ENCODE assay signal across 3 cellular contexts in genomic region chr7:112337177-112337576, GRCh38.
A peak's percentile ranks its signal among the peaks of the same experiment; 100 is the strongest.
TF ChIP-seq lines count a peak whose summit lies in the region.

No MANE protein-coding gene starts in this region.

TF ChIP-seq in GM23338, 12 proteins besides CTCF, POLR2A, EP300 and RAD21 (continues in another document):
- no peak for TF ChIP-seq NANOG (IDR thresholded peaks at IDR 0.05; ENCODE audit: borderline replicate concordance)
- TF ChIP-seq POLR2AphosphoS5 (IDR thresholded peaks at IDR 0.05; ENCODE audit: low read depth), result no peak
- TF ChIP-seq STAT1 (IDR thresholded peaks at IDR 0.05; ENCODE audit: unreplicated experiment), result no peak
- no peak for TF ChIP-seq CREB1 (CRISPR knock-in tag; IDR thresholded peaks at IDR 0.05; ENCODE audit: low read depth)
- TF ChIP-seq JUNB (IDR thresholded peaks at IDR 0.05; ENCODE audit: unreplicated experiment), result no peak
- no peak for TF ChIP-seq ZNF462 (CRISPR knock-in tag; IDR thresholded peaks at IDR 0.05)
- no peak for TF ChIP-seq ZNF114 (CRISPR knock-in tag; IDR thresholded peaks at IDR 0.05)
- no peak for TF ChIP-seq ZNF331 (CRISPR knock-in tag; IDR thresholded peaks at IDR 0.05; ENCODE audit: low read depth)

TF ChIP-seq in WTC11, 78 proteins besides CTCF, POLR2A, EP300 and RAD21:
- no peak for TF ChIP-seq ELF4 (CRISPR knock-in tag; IDR thresholded peaks at IDR 0.05; ENCODE audit: low read depth)
- no peak for TF ChIP-seq JAZF1 (CRISPR knock-in tag; IDR thresholded peaks at IDR 0.05)
- no peak for TF ChIP-seq PRDM15 (CRISPR knock-in tag; IDR thresholded peaks at IDR 0.05)
- TF ChIP-seq EMX1 (CRISPR knock-in tag; IDR thresholded peaks at IDR 0.05), result no peak
- TF ChIP-seq ZNF416 (CRISPR knock-in tag; IDR thresholded peaks at IDR 0.05), result no peak
- TF ChIP-seq MYBL2 (CRISPR knock-in tag; IDR thresholded peaks at IDR 0.05), result no peak
- no peak for TF ChIP-seq GTF2I (CRISPR knock-in tag; conservative IDR thresholded peaks at IDR 0.05)
- TF ChIP-seq ERG (CRISPR knock-in tag; IDR thresholded peaks at IDR 0.05), result no peak
- TF ChIP-seq ZNF317 (CRISPR knock-in tag; IDR thresholded peaks at IDR 0.05; ENCODE audit: borderline replicate concordance, low read depth), result no peak
- no peak for TF ChIP-seq ZNF423 (CRISPR knock-in tag; IDR thresholded peaks at IDR 0.05)
- no peak for TF ChIP-seq GABPB1 (CRISPR knock-in tag; IDR thresholded peaks at IDR 0.05)
- no peak for TF ChIP-seq AR (CRISPR knock-in tag; IDR thresholded peaks at IDR 0.05)
- TF ChIP-seq ATF3 (CRISPR knock-in tag; conservative IDR thresholded peaks at IDR 0.05), result no peak
- TF ChIP-seq RORB (CRISPR knock-in tag; IDR thresholded peaks at IDR 0.05), result no peak
- no peak for TF ChIP-seq ZNF281 (CRISPR knock-in tag; IDR thresholded peaks at IDR 0.05)
- TF ChIP-seq CREB1 (CRISPR knock-in tag; IDR thresholded peaks at IDR 0.05), result no peak
- no peak for TF ChIP-seq NR3C1 (CRISPR knock-in tag; conservative IDR thresholded peaks at IDR 0.05; ENCODE audit: low read depth)

TF ChIP-seq in H1, 55 proteins besides CTCF, POLR2A, EP300 and RAD21 (continued from another document):
- peak; percentile 62; the same call in 1 of the 2 replicates for TF ChIP-seq TEAD4 (IDR thresholded peaks at IDR 0.05; ENCODE audit: low read depth, low read length)
